ENCODE assay signal across 7 cellular contexts in the genomic region with DNA sequence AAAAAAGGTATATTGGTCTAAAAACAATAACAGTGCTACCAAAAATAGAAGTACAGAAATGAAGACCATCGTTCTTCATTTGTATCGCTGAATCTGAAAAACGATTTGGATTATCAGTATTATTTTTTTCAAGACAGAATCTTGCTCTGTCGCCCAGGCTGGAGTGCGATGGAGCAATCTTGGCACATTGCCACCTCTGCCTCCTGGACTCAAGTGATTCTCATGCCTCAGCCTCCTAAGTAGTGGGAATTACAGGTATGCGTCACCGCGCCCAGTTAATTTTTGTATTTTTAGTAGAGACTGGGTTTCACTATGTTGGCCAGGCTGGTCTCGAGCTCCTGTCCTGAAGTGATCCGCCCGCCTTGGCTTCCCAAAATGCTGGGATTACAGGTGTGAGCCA. TPM values are rescaled to one million over a fixed set of nuclear protein-coding genes. Genes with fewer than 3 reads are reported as not detected.
"Had no signal": no experiment of that assay in that cellular context is flagged by ENCODE, and none has a peak within 500 bp of the region (broad histone marks: within the 10 kb centered on the region; RNA-seq: fewer than 3 reads in every experiment).

No MANE protein-coding gene starts in this region.

RNA-seq across cellular contexts. Expression of a gene that starts 26.1 kb away (rescaled TPM):
- total RNA-seq: GM23248, GM23338, H1, H4, H7, H9, HFFc6 had no signal
- polyA plus RNA-seq: GM23248, GM23338, H1 had no signal
